In genomic region chr12:6944381-6945186, GRCh38 we compare ENCODE assay signal across 1 cellular context.
TF ChIP-seq lines count a peak whose summit lies in the region.

No MANE protein-coding gene starts in this region.

TF ChIP-seq in K562, 482 proteins besides CTCF, POLR2A, EP300 and RAD21 (continued from another document):
- TF ChIP-seq PBX2 (CRISPR knock-in tag; IDR thresholded peaks at IDR 0.05; ENCODE audit: low read depth), result no peak
- no peak for TF ChIP-seq PBX2 (tag; conservative IDR thresholded peaks at IDR 0.05; ENCODE audit: low read depth)
- no peak for TF ChIP-seq ZNF316 (IDR thresholded peaks at IDR 0.05)
- peak; percentile 64 for TF ChIP-seq PCBP2 (IDR thresholded peaks at IDR 0.05; ENCODE audit: low read depth, low read length, poor library complexity, severe bottlenecking)
- peak; percentile 60 for TF ChIP-seq RNF2 (IDR thresholded peaks at IDR 0.05)
- no peak for TF ChIP-seq HEY1 (CRISPR knock-in tag; IDR thresholded peaks at IDR 0.05; ENCODE audit: borderline replicate concordance)
- peak in 1 of 2 experiments; percentile 20; a peak in 1 of 4 replicates for TF ChIP-seq RCOR1 (IDR thresholded peaks at IDR 0.05; ENCODE audit: borderline replicate concordance in 1 of 2, low read depth in 2 of 2, low read length in 2 of 2)
- TF ChIP-seq L3MBTL2 (IDR thresholded peaks at IDR 0.05), result peak; percentile 75
- no peak for TF ChIP-seq TAL1 (IDR thresholded peaks at IDR 0.05)
- no peak for TF ChIP-seq ZFP91 (CRISPR knock-in tag; IDR thresholded peaks at IDR 0.05)
- TF ChIP-seq POLR2G (IDR thresholded peaks at IDR 0.05; ENCODE audit: low read depth, low read length), result peak; percentile 95
- TF ChIP-seq MTA3 (IDR thresholded peaks at IDR 0.05; ENCODE audit: borderline replicate concordance), result peak; percentile 58; the same call in 1 of the 2 replicates
- no peak for TF ChIP-seq CEBPZ (IDR thresholded peaks at IDR 0.05; ENCODE audit: borderline replicate concordance, low read depth, low read length)
- peak; percentile 19; the same call in 1 of the 2 replicates for TF ChIP-seq ARID1B (IDR thresholded peaks at IDR 0.05)
- no peak for TF ChIP-seq E4F1 (CRISPR knock-in tag; IDR thresholded peaks at IDR 0.05; ENCODE audit: borderline replicate concordance)
- TF ChIP-seq TGIF2 (CRISPR knock-in tag; IDR thresholded peaks at IDR 0.05), result peak; percentile 90; the same call in 1 of the 2 replicates
- TF ChIP-seq REST (CRISPR knock-in tag; IDR thresholded peaks at IDR 0.05; ENCODE audit: low read depth), result no peak
- TF ChIP-seq SIN3A (IDR thresholded peaks at IDR 0.05; ENCODE audit: borderline replicate concordance in 2 of 2, control insufficient read depth in 1 of 2, low read depth in 2 of 2, low read length in 2 of 2), result peak; percentile 43 to 59; a peak in 1 of 4 replicates
- no peak for TF ChIP-seq CHAMP1 (IDR thresholded peaks at IDR 0.05)
- TF ChIP-seq HNRNPL (IDR thresholded peaks at IDR 0.05; ENCODE audit: low read depth, low read length), result peak; percentile 15; the same call in 1 of the 2 replicates
- TF ChIP-seq KLF10 (CRISPR knock-in tag; IDR thresholded peaks at IDR 0.05), result no peak
- no peak for TF ChIP-seq PTTG1 (tag; IDR thresholded peaks at IDR 0.05; ENCODE audit: low read depth)
- TF ChIP-seq ZNF263 (CRISPR knock-in tag; IDR thresholded peaks at IDR 0.05; ENCODE audit: borderline replicate concordance), result peak; percentile 84
- no peak for TF ChIP-seq TAF1 (IDR thresholded peaks at IDR 0.05; ENCODE audit: control insufficient read depth, extremely low read depth, insufficient read depth, low read length, severe bottlenecking)
- TF ChIP-seq HIVEP1 (CRISPR knock-in tag; IDR thresholded peaks at IDR 0.05), result no peak
- TF ChIP-seq ADNP (tag; IDR thresholded peaks at IDR 0.05), result no peak
- TF ChIP-seq PHB (CRISPR knock-in tag; IDR thresholded peaks at IDR 0.05), result no peak
TF ChIP-seq in K562: peak in this region for 90.
